Comparison of ENCODE assay signal across 1 cellular context in the genomic region with DNA sequence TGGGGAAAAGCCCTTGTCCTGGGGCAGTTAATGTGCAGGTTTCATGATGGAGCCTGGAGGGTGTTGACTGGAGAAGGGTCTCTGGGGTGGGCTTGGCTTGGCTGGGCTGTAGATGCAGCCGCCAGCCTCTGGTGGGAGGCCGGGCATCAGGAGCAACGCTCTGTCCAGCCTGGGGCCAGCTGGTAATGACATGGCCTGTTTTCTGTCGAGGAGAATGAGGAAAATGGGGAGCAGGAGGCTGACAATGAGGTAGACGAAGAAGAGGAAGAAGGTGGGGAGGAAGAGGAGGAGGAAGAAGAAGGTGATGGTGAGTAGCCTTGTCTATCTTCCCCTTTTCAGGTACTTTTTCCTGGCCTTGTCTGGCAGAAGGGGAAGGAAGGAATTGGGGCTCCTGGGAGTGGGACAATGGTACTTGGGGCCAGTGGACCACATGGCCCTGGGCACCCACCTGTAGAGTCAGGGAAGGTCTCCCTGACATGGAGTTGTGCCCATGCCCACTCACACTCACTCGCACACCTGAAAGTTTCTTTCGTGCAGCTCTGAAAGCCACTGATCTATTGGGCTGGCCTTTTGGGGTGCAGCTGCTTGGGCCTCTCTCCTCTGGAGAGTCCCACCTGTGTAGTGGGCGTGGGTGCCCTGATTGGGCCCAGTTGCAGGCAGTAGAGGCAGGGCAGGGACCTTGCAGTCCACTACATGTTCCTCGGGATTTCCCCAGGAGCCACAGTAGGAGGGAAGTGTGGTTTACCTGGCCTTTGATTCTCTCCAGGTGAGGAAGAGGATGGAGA.
TF ChIP-seq lines count a peak whose summit lies in the region.

No MANE protein-coding gene starts in this region.

TF ChIP-seq in H1, 55 proteins besides CTCF, POLR2A, EP300 and RAD21:
- TF ChIP-seq, protein P1, sequence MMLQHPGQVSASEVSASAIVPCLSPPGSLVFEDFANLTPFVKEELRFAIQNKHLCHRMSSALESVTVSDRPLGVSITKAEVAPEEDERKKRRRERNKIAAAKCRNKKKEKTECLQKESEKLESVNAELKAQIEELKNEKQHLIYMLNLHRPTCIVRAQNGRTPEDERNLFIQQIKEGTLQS (IDR thresholded peaks at IDR 0.05; ENCODE audit: insufficient read depth, low read depth, low read length), result no peak
- no peak for TF ChIP-seq RBBP5 (IDR thresholded peaks at IDR 0.05; ENCODE audit: borderline replicate concordance, low read depth, low read length)
- TF ChIP-seq SP2 (IDR thresholded peaks at IDR 0.05; ENCODE audit: low read length), result no peak
- TF ChIP-seq KDM4A (IDR thresholded peaks at IDR 0.05; ENCODE audit: low read depth, low read length, severe bottlenecking), result no peak
- no peak for TF ChIP-seq CEBPB (IDR thresholded peaks at IDR 0.05; ENCODE audit: low read depth, low read length)
- TF ChIP-seq SAP30 (IDR thresholded peaks at IDR 0.05; ENCODE audit: insufficient read depth, insufficient replicate concordance, low read length), result no peak
- no peak for TF ChIP-seq FOSL1 (IDR thresholded peaks at IDR 0.05; ENCODE audit: insufficient read depth, low read depth, low read length)
- no peak for TF ChIP-seq CTBP2 (IDR thresholded peaks at IDR 0.05; ENCODE audit: borderline replicate concordance, insufficient read depth, insufficient read length, low read length)
- TF ChIP-seq TBP (IDR thresholded peaks at IDR 0.05; ENCODE audit: low read depth, low read length), result no peak
- no peak for TF ChIP-seq GTF2F1 (IDR thresholded peaks at IDR 0.05; ENCODE audit: borderline replicate concordance, low read depth, low read length)
- no peak for TF ChIP-seq SP1 (IDR thresholded peaks at IDR 0.05; ENCODE audit: low read depth, low read length)
- TF ChIP-seq SIRT6 (IDR thresholded peaks at IDR 0.05; ENCODE audit: low read length), result peak; percentile 39
- no peak for TF ChIP-seq BRCA1 (IDR thresholded peaks at IDR 0.05; ENCODE audit: low read depth, low read length)
- TF ChIP-seq, protein P2, sequence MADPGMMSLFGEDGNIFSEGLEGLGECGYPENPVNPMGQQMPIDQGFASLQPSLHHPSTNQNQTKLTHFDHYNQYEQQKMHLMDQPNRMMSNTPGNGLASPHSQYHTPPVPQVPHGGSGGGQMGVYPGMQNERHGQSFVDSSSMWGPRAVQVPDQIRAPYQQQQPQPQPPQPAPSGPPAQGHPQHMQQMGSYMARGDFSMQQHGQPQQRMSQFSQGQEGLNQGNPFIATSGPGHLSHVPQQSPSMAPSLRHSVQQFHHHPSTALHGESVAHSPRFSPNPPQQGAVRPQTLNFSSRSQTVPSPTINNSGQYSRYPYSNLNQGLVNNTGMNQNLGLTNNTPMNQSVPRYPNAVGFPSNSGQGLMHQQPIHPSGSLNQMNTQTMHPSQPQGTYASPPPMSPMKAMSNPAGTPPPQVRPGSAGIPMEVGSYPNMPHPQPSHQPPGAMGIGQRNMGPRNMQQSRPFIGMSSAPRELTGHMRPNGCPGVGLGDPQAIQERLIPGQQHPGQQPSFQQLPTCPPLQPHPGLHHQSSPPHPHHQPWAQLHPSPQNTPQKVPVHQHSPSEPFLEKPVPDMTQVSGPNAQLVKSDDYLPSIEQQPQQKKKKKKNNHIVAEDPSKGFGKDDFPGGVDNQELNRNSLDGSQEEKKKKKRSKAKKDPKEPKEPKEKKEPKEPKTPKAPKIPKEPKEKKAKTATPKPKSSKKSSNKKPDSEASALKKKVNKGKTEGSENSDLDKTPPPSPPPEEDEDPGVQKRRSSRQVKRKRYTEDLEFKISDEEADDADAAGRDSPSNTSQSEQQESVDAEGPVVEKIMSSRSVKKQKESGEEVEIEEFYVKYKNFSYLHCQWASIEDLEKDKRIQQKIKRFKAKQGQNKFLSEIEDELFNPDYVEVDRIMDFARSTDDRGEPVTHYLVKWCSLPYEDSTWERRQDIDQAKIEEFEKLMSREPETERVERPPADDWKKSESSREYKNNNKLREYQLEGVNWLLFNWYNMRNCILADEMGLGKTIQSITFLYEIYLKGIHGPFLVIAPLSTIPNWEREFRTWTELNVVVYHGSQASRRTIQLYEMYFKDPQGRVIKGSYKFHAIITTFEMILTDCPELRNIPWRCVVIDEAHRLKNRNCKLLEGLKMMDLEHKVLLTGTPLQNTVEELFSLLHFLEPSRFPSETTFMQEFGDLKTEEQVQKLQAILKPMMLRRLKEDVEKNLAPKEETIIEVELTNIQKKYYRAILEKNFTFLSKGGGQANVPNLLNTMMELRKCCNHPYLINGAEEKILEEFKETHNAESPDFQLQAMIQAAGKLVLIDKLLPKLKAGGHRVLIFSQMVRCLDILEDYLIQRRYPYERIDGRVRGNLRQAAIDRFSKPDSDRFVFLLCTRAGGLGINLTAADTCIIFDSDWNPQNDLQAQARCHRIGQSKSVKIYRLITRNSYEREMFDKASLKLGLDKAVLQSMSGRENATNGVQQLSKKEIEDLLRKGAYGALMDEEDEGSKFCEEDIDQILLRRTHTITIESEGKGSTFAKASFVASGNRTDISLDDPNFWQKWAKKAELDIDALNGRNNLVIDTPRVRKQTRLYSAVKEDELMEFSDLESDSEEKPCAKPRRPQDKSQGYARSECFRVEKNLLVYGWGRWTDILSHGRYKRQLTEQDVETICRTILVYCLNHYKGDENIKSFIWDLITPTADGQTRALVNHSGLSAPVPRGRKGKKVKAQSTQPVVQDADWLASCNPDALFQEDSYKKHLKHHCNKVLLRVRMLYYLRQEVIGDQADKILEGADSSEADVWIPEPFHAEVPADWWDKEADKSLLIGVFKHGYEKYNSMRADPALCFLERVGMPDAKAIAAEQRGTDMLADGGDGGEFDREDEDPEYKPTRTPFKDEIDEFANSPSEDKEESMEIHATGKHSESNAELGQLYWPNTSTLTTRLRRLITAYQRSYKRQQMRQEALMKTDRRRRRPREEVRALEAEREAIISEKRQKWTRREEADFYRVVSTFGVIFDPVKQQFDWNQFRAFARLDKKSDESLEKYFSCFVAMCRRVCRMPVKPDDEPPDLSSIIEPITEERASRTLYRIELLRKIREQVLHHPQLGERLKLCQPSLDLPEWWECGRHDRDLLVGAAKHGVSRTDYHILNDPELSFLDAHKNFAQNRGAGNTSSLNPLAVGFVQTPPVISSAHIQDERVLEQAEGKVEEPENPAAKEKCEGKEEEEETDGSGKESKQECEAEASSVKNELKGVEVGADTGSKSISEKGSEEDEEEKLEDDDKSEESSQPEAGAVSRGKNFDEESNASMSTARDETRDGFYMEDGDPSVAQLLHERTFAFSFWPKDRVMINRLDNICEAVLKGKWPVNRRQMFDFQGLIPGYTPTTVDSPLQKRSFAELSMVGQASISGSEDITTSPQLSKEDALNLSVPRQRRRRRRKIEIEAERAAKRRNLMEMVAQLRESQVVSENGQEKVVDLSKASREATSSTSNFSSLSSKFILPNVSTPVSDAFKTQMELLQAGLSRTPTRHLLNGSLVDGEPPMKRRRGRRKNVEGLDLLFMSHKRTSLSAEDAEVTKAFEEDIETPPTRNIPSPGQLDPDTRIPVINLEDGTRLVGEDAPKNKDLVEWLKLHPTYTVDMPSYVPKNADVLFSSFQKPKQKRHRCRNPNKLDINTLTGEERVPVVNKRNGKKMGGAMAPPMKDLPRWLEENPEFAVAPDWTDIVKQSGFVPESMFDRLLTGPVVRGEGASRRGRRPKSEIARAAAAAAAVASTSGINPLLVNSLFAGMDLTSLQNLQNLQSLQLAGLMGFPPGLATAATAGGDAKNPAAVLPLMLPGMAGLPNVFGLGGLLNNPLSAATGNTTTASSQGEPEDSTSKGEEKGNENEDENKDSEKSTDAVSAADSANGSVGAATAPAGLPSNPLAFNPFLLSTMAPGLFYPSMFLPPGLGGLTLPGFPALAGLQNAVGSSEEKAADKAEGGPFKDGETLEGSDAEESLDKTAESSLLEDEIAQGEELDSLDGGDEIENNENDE (IDR thresholded peaks at IDR 0.05; ENCODE audit: insufficient replicate concordance, low read length), result peak; percentile 29
- TF ChIP-seq MAFK (IDR thresholded peaks at IDR 0.05; ENCODE audit: low read depth, low read length), result no peak
- no peak for TF ChIP-seq TAF7 (optimal IDR thresholded peaks at IDR 0.05; ENCODE audit: borderline replicate concordance, low read depth, low read length)
- peak; percentile 93 for TF ChIP-seq POLR2AphosphoS5 (IDR thresholded peaks at IDR 0.05; ENCODE audit: low read depth, low read length)
- 0 out of 4 replicates have a peak, but pooled peaks have one; percentile 48 to 61 for TF ChIP-seq SIN3A (conservative IDR thresholded peaks at IDR 0.05 in 1 of 2, IDR thresholded peaks at IDR 0.05 in 1 of 2; ENCODE audit: low read depth in 1 of 2, low read length in 2 of 2)
- no peak for TF ChIP-seq NRF1 (IDR thresholded peaks at IDR 0.05; ENCODE audit: low read depth, low read length)
